26 cellular contexts compared by ENCODE assay signal in the genomic region with DNA sequence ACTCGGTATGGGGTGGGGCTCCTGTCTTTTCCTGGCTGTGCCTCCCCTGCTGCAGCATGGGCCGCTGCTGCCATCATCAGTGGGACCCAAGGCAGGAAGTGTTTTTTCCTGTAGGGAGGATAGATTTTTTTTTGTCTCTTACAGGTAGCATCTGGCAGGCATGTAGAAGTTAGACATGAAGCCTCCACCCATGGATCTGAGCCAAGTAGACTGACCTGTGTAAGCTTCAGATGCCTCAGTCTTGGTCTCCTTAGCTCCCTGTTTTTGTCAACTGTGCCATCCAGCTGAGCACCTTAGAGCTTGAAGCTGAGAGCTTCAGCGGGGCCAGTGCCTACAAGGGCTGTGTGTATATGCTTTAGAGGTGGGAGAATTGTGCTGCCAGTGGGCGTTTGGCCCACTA.
"Had no signal": no experiment of that assay in that cellular context is flagged by ENCODE, and none has a peak within 500 bp of the region (broad histone marks: within the 10 kb centered on the region; RNA-seq: fewer than 3 reads in every experiment).

No MANE protein-coding gene starts in this region.

- H3K36me3 Mint-ChIP-seq: activated naive CD4-positive, alpha-beta T cell treated with anti-CD3 and anti-CD28 coated beads, Interleukin-2, amount 50 U/mL, for 24 hours; natural killer cell had no signal

- H3K9me3 Mint-ChIP-seq: activated naive CD4-positive, alpha-beta T cell treated with anti-CD3 and anti-CD28 coated beads, Interleukin-2, amount 50 U/mL, for 24 hours; activated naive CD8-positive, alpha-beta T cell treated with anti-CD3 and anti-CD28 coated beads, Interleukin-2, amount 50 U/mL, for 24 hours; activated T-helper 17 cell treated with anti-CD3 and anti-CD28 coated beads, Interleukin-2, amount 50 U/mL, for 72 hours; immature natural killer cell; natural killer cell; neural progenitor cell had no signal

- H3K4me3 ChIP-seq: breast epithelium, gastroesophageal sphincter, neural progenitor cell, spleen, testis, transverse colon, uterus had no signal

- H3K4me2 ChIP-seq: neural progenitor cell had no signal

- H3K27me3 ChIP-seq: breast epithelium, gastroesophageal sphincter, neural progenitor cell, spleen, testis, transverse colon, uterus had no signal

- H3K9ac ChIP-seq: neural progenitor cell had no signal

- H3K27me3 Mint-ChIP-seq: activated naive CD8-positive, alpha-beta T cell treated with anti-CD3 and anti-CD28 coated beads, Interleukin-2, amount 50 U/mL, for 24 hours had no signal

- H3K36me3 ChIP-seq: breast epithelium, gastroesophageal sphincter, neural progenitor cell, spleen, transverse colon, uterus had no signal

- H3K27ac ChIP-seq: breast epithelium, gastroesophageal sphincter, neural progenitor cell, spleen, testis, transverse colon, uterus, VCaP had no signal

- H3K9me3 ChIP-seq: breast epithelium, gastroesophageal sphincter, spleen, testis, transverse colon, uterus had no signal

- H3K4me3 Mint-ChIP-seq: activated naive CD4-positive, alpha-beta T cell treated with anti-CD3 and anti-CD28 coated beads, Interleukin-2, amount 50 U/mL, for 24 hours; activated naive CD8-positive, alpha-beta T cell treated with anti-CD3 and anti-CD28 coated beads, Interleukin-2, amount 50 U/mL, for 24 hours; activated T-helper 17 cell treated with anti-CD3 and anti-CD28 coated beads, Interleukin-2, amount 50 U/mL, for 72 hours; immature natural killer cell; natural killer cell; neural progenitor cell had no signal

- FAIRE-seq: endothelial cell of umbilical vein, kidney, TTC549 had no signal

- DNase-seq: activated CD4-positive, alpha-beta T cell treated with anti-CD3 and anti-CD28 coated beads for 4 hours; activated CD4-positive, alpha-beta T cell treated with anti-CD3 and anti-CD28 coated beads, Interleukin-2, amount 50 U/mL, for 4 hours; activated gamma-delta T cell treated with Interleukin-2 at 50 U/mL for 16 hours; activated naive CD8-positive, alpha-beta T cell treated with anti-CD3 and anti-CD28 coated beads, Interleukin-2, amount 50 U/mL, for 24 hours; central memory CD4-positive, alpha-beta T cell; hypothalamus; immature natural killer cell; kidney; left colon; mesenchymal stem cell; natural killer cell; right cardiac atrium; spleen; stimulated activated naive CD8-positive, alpha-beta T cell treated with anti-CD3 and anti-CD28 coated beads, Interleukin-15, Interleukin-2, amounts not matched to agents 100 U/mL and 50 U/mL, for 24 hours; T-helper 9 cell; testis; transverse colon; uterus had no signal

- H3K27ac Mint-ChIP-seq: activated naive CD4-positive, alpha-beta T cell treated with anti-CD3 and anti-CD28 coated beads, Interleukin-2, amount 50 U/mL, for 24 hours; activated naive CD8-positive, alpha-beta T cell treated with anti-CD3 and anti-CD28 coated beads, Interleukin-2, amount 50 U/mL, for 24 hours; activated T-helper 17 cell treated with anti-CD3 and anti-CD28 coated beads, Interleukin-2, amount 50 U/mL, for 72 hours; immature natural killer cell; natural killer cell; neural progenitor cell had no signal

- H3K4me1 ChIP-seq: breast epithelium, testis, transverse colon, uterus had no signal

- ATAC-seq: activated naive CD8-positive, alpha-beta T cell treated with anti-CD3 and anti-CD28 coated beads, Interleukin-2, amount 50 U/mL, for 24 hours; activated T-helper 17 cell treated with anti-CD3 and anti-CD28 coated beads, Interleukin-2, amount 50 U/mL, for 72 hours; gastroesophageal sphincter; left colon; natural killer cell; stimulated activated naive CD8-positive, alpha-beta T cell treated with anti-CD3 and anti-CD28 coated beads, Interleukin-15, Interleukin-2, amounts not matched to agents 100 U/mL and 50 U/mL, for 24 hours had no signal

- H3K4me1 Mint-ChIP-seq: activated T-helper 17 cell treated with anti-CD3 and anti-CD28 coated beads, Interleukin-2, amount 50 U/mL, for 72 hours had no signal
